Comparison of ENCODE assay signal across 1 cellular context in the genomic region with DNA sequence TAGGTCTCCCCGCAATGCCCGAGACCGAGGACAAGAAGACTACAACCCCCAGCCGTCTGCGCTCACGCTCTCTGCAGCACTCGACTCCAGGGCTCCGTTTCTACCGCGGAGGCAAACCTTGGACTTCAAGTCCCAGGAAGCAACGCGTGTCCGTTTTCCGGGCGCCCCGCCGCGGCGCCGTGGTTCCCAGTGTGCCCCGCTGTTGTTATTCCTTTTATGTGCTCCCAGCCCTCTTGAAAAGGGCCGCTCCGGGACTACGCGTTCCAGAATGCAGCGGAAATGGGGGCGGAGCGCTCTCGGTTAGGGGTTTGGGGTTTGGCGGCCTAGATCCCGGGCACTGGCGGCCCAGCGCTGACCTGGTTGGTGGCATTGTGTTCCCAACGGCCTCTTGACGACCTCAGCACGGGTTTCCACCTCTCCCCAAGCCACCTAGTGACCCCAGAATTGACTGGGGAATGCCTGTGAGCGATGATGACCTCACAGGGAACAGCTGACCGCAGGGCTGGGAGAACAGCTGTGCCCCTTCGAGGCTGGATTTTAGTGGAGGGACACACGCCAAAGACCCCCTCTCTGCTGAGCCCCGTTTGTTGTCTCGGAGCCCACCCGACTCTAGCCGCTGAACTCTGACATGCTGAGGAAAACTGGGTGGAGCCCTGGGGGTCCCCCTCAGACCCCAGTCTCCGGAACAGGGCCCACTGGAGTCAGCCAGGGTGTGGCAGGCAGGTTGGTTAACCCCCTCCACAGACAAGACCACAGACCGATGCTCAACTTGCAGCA.
TF ChIP-seq lines count a peak whose summit lies in the region.

No MANE protein-coding gene starts in this region.

TF ChIP-seq in K562, 482 proteins besides CTCF, POLR2A, EP300 and RAD21 (continued from another document and continues in another):
- TF ChIP-seq, protein P1, sequence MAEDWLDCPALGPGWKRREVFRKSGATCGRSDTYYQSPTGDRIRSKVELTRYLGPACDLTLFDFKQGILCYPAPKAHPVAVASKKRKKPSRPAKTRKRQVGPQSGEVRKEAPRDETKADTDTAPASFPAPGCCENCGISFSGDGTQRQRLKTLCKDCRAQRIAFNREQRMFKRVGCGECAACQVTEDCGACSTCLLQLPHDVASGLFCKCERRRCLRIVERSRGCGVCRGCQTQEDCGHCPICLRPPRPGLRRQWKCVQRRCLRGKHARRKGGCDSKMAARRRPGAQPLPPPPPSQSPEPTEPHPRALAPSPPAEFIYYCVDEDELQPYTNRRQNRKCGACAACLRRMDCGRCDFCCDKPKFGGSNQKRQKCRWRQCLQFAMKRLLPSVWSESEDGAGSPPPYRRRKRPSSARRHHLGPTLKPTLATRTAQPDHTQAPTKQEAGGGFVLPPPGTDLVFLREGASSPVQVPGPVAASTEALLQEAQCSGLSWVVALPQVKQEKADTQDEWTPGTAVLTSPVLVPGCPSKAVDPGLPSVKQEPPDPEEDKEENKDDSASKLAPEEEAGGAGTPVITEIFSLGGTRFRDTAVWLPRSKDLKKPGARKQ (CRISPR knock-in tag; IDR thresholded peaks at IDR 0.05), result no peak
- TF ChIP-seq SMAD4 (CRISPR knock-in tag; conservative IDR thresholded peaks at IDR 0.05), result 0 out of 2 replicates have a peak, but pooled peaks have one; percentile 69
- TF ChIP-seq ZNF41 (CRISPR knock-in tag; conservative IDR thresholded peaks at IDR 0.05), result no peak
- TF ChIP-seq, protein P2, sequence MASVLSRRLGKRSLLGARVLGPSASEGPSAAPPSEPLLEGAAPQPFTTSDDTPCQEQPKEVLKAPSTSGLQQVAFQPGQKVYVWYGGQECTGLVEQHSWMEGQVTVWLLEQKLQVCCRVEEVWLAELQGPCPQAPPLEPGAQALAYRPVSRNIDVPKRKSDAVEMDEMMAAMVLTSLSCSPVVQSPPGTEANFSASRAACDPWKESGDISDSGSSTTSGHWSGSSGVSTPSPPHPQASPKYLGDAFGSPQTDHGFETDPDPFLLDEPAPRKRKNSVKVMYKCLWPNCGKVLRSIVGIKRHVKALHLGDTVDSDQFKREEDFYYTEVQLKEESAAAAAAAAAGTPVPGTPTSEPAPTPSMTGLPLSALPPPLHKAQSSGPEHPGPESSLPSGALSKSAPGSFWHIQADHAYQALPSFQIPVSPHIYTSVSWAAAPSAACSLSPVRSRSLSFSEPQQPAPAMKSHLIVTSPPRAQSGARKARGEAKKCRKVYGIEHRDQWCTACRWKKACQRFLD (CRISPR knock-in tag; IDR thresholded peaks at IDR 0.05), result peak; percentile 72
- TF ChIP-seq KAT7 (CRISPR knock-in tag; IDR thresholded peaks at IDR 0.05; ENCODE audit: borderline replicate concordance), result no peak
- no peak for TF ChIP-seq HNRNPH1 (optimal IDR thresholded peaks at IDR 0.05; ENCODE audit: low read depth, low read length)
- TF ChIP-seq MIER1 (IDR thresholded peaks at IDR 0.05; ENCODE audit: low read depth), result no peak
- TF ChIP-seq, protein P3, sequence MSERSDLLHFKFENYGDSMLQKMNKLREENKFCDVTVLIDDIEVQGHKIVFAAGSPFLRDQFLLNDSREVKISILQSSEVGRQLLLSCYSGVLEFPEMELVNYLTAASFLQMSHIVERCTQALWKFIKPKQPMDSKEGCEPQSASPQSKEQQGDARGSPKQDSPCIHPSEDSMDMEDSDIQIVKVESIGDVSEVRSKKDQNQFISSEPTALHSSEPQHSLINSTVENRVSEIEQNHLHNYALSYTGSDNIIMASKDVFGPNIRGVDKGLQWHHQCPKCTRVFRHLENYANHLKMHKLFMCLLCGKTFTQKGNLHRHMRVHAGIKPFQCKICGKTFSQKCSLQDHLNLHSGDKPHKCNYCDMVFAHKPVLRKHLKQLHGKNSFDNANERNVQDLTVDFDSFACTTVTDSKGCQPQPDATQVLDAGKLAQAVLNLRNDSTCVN (CRISPR knock-in tag; IDR thresholded peaks at IDR 0.05), result peak; percentile 5; the same call in 1 of the 2 replicates
- TF ChIP-seq KDM1A (IDR thresholded peaks at IDR 0.05), result no peak
- TF ChIP-seq, protein P4, sequence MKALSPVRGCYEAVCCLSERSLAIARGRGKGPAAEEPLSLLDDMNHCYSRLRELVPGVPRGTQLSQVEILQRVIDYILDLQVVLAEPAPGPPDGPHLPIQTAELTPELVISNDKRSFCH (CRISPR knock-in tag; IDR thresholded peaks at IDR 0.05), result no peak
- TF ChIP-seq, protein P4 (tag; IDR thresholded peaks at IDR 0.05), result no peak
- TF ChIP-seq FIP1L1 (IDR thresholded peaks at IDR 0.05; ENCODE audit: low read depth, low read length, poor library complexity, severe bottlenecking), result peak; percentile 1
- no peak for TF ChIP-seq HMG20B (CRISPR knock-in tag; IDR thresholded peaks at IDR 0.05)
- TF ChIP-seq TCF7 (IDR thresholded peaks at IDR 0.05; ENCODE audit: borderline replicate concordance), result peak; percentile 98
- TF ChIP-seq TAF9B (IDR thresholded peaks at IDR 0.05; ENCODE audit: partially characterized antibody), result no peak
- TF ChIP-seq XRCC5 (IDR thresholded peaks at IDR 0.05; ENCODE audit: low read depth, low read length), result peak; percentile 2; the same call in 1 of the 2 replicates
- TF ChIP-seq, protein P5, sequence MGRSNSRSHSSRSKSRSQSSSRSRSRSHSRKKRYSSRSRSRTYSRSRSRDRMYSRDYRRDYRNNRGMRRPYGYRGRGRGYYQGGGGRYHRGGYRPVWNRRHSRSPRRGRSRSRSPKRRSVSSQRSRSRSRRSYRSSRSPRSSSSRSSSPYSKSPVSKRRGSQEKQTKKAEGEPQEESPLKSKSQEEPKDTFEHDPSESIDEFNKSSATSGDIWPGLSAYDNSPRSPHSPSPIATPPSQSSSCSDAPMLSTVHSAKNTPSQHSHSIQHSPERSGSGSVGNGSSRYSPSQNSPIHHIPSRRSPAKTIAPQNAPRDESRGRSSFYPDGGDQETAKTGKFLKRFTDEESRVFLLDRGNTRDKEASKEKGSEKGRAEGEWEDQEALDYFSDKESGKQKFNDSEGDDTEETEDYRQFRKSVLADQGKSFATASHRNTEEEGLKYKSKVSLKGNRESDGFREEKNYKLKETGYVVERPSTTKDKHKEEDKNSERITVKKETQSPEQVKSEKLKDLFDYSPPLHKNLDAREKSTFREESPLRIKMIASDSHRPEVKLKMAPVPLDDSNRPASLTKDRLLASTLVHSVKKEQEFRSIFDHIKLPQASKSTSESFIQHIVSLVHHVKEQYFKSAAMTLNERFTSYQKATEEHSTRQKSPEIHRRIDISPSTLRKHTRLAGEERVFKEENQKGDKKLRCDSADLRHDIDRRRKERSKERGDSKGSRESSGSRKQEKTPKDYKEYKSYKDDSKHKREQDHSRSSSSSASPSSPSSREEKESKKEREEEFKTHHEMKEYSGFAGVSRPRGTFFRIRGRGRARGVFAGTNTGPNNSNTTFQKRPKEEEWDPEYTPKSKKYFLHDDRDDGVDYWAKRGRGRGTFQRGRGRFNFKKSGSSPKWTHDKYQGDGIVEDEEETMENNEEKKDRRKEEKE (IDR thresholded peaks at IDR 0.05; ENCODE audit: borderline replicate concordance in 1 of 2, control insufficient read depth in 1 of 2, low read depth in 2 of 2, low read length in 1 of 2), result 0 out of 4 replicates have a peak, but pooled peaks of 1 of the 2 experiments have one; percentile 40
- TF ChIP-seq, protein P6, sequence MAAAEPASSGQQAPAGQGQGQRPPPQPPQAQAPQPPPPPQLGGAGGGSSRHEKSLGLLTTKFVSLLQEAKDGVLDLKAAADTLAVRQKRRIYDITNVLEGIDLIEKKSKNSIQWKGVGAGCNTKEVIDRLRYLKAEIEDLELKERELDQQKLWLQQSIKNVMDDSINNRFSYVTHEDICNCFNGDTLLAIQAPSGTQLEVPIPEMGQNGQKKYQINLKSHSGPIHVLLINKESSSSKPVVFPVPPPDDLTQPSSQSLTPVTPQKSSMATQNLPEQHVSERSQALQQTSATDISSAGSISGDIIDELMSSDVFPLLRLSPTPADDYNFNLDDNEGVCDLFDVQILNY (CRISPR knock-in tag; IDR thresholded peaks at IDR 0.05), result no peak
- TF ChIP-seq POLR2AphosphoS5 (IDR thresholded peaks at IDR 0.05; ENCODE audit: control insufficient read depth, insufficient read depth, low read depth, low read length), result 0 out of 2 replicates have a peak, but pooled peaks have one; percentile 31
- TF ChIP-seq PPARD (CRISPR knock-in tag; IDR thresholded peaks at IDR 0.05), result no peak
- TF ChIP-seq POLR2B (IDR thresholded peaks at IDR 0.05; ENCODE audit: low read depth, partially characterized antibody), result peak; percentile 70
- no peak for TF ChIP-seq NR3C1 (CRISPR knock-in tag; IDR thresholded peaks at IDR 0.05)
- no peak for TF ChIP-seq ZNF696 (CRISPR knock-in tag; conservative IDR thresholded peaks at IDR 0.05)
- TF ChIP-seq, protein P7, sequence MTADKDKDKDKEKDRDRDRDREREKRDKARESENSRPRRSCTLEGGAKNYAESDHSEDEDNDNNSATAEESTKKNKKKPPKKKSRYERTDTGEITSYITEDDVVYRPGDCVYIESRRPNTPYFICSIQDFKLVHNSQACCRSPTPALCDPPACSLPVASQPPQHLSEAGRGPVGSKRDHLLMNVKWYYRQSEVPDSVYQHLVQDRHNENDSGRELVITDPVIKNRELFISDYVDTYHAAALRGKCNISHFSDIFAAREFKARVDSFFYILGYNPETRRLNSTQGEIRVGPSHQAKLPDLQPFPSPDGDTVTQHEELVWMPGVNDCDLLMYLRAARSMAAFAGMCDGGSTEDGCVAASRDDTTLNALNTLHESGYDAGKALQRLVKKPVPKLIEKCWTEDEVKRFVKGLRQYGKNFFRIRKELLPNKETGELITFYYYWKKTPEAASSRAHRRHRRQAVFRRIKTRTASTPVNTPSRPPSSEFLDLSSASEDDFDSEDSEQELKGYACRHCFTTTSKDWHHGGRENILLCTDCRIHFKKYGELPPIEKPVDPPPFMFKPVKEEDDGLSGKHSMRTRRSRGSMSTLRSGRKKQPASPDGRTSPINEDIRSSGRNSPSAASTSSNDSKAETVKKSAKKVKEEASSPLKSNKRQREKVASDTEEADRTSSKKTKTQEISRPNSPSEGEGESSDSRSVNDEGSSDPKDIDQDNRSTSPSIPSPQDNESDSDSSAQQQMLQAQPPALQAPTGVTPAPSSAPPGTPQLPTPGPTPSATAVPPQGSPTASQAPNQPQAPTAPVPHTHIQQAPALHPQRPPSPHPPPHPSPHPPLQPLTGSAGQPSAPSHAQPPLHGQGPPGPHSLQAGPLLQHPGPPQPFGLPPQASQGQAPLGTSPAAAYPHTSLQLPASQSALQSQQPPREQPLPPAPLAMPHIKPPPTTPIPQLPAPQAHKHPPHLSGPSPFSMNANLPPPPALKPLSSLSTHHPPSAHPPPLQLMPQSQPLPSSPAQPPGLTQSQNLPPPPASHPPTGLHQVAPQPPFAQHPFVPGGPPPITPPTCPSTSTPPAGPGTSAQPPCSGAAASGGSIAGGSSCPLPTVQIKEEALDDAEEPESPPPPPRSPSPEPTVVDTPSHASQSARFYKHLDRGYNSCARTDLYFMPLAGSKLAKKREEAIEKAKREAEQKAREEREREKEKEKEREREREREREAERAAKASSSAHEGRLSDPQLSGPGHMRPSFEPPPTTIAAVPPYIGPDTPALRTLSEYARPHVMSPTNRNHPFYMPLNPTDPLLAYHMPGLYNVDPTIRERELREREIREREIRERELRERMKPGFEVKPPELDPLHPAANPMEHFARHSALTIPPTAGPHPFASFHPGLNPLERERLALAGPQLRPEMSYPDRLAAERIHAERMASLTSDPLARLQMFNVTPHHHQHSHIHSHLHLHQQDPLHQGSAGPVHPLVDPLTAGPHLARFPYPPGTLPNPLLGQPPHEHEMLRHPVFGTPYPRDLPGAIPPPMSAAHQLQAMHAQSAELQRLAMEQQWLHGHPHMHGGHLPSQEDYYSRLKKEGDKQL (CRISPR knock-in tag; IDR thresholded peaks at IDR 0.05; ENCODE audit: borderline replicate concordance), result no peak
- peak; percentile 62 for TF ChIP-seq DPF2 (IDR thresholded peaks at IDR 0.05)
- TF ChIP-seq, protein P8, sequence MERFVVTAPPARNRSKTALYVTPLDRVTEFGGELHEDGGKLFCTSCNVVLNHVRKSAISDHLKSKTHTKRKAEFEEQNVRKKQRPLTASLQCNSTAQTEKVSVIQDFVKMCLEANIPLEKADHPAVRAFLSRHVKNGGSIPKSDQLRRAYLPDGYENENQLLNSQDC (CRISPR knock-in tag; IDR thresholded peaks at IDR 0.05), result peak; percentile 51; the same call in 1 of the 2 replicates
- no peak for TF ChIP-seq RBBP5 (IDR thresholded peaks at IDR 0.05; ENCODE audit: borderline replicate concordance, insufficient read depth, low read length, poor library complexity, severe bottlenecking)
- TF ChIP-seq ZNF316 (IDR thresholded peaks at IDR 0.05), result no peak
- peak in 1 of 2 experiments; percentile 66; a peak in 3 of 4 replicates for TF ChIP-seq TBL1XR1 (IDR thresholded peaks at IDR 0.05; ENCODE audit: low read length in 2 of 2)
- TF ChIP-seq SP1 (CRISPR knock-in tag; IDR thresholded peaks at IDR 0.05), result peak; percentile 95
- TF ChIP-seq ZNF695 (CRISPR knock-in tag; IDR thresholded peaks at IDR 0.05), result no peak
- TF ChIP-seq CEBPG (CRISPR knock-in tag; IDR thresholded peaks at IDR 0.05), result no peak
- no peak for TF ChIP-seq CEBPG (tag; conservative IDR thresholded peaks at IDR 0.05 in 1 of 2, IDR thresholded peaks at IDR 0.05 in 1 of 2)
- TF ChIP-seq, protein P9, sequence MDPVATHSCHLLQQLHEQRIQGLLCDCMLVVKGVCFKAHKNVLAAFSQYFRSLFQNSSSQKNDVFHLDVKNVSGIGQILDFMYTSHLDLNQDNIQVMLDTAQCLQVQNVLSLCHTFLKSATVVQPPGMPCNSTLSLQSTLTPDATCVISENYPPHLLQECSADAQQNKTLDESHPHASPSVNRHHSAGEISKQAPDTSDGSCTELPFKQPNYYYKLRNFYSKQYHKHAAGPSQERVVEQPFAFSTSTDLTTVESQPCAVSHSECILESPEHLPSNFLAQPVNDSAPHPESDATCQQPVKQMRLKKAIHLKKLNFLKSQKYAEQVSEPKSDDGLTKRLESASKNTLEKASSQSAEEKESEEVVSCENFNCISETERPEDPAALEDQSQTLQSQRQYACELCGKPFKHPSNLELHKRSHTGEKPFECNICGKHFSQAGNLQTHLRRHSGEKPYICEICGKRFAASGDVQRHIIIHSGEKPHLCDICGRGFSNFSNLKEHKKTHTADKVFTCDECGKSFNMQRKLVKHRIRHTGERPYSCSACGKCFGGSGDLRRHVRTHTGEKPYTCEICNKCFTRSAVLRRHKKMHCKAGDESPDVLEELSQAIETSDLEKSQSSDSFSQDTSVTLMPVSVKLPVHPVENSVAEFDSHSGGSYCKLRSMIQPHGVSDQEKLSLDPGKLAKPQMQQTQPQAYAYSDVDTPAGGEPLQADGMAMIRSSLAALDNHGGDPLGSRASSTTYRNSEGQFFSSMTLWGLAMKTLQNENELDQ (CRISPR knock-in tag; IDR thresholded peaks at IDR 0.05; ENCODE audit: borderline replicate concordance), result no peak
- TF ChIP-seq ZNF140 (CRISPR knock-in tag; IDR thresholded peaks at IDR 0.05), result no peak
- TF ChIP-seq, protein P10, sequence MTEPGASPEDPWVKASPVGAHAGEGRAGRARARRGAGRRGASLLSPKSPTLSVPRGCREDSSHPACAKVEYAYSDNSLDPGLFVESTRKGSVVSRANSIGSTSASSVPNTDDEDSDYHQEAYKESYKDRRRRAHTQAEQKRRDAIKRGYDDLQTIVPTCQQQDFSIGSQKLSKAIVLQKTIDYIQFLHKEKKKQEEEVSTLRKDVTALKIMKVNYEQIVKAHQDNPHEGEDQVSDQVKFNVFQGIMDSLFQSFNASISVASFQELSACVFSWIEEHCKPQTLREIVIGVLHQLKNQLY (CRISPR knock-in tag; conservative IDR thresholded peaks at IDR 0.05), result no peak
